20 cellular contexts compared by ENCODE assay signal in genomic region chr17:79476074-79476473, GRCh38.
A peak's percentile ranks its signal among the peaks of the same experiment; 100 is the strongest.
DNase-seq lines count a peak whose midpoint lies in the region; ATAC-seq, FAIRE-seq and TF ChIP-seq lines count a peak whose summit lies in the region.
"Had no signal": no experiment of that assay in that cellular context is flagged by ENCODE, and none has a peak within 500 bp of the region (broad histone marks: within the 10 kb centered on the region; RNA-seq: fewer than 3 reads in every experiment).

No MANE protein-coding gene starts in this region.

- DNase-seq in A549 (ENCODE audit: low read depth in 1 of 2, low spot score in 1 of 2) (no peak), H9 (peak; percentile 62), mesendoderm (peak; percentile 21), glomerular visceral epithelial cell (ENCODE audit: extremely low spot score) (no peak), GM20000 (ENCODE audit: low spot score) (no peak)
- DNase-seq: ACHN; C1 segment of cervical spinal cord; CD8-positive, alpha-beta memory T cell; DMS79; GM23248; NCI-H1092 treated with DMSO at 0.1 percent for 48 hours; NCI-H2107; NCI-H226; NCI-H526 treated with DMSO at 0.1 percent for 48 hours; PC-3; RPMI8226; SHP77 treated with DMSO at 0.1 percent for 48 hours; SK-N-SH had no signal

- H3K4me3 ChIP-seq in A549: no peak overlapping the region
- H3K4me3 ChIP-seq in mesendoderm (ENCODE audit: low read length): no peak overlapping the region
- H3K4me3 ChIP-seq: GM23248 had no signal

- H3K79me1 ChIP-seq in H9 (ENCODE audit: insufficient read depth, low read depth, low read length, poor library complexity, severe bottlenecking) (no peaks in the 10 kb centered on the region), mesendoderm (ENCODE audit: low read length) (no peaks in the 10 kb centered on the region)

- H3K23ac ChIP-seq in H9 (ENCODE audit: insufficient read length, low read depth, low read length): no peak overlapping the region
- no peak overlapping the region for H3K23ac ChIP-seq in mesendoderm (ENCODE audit: low read length)

- CTCF ChIA-PET in A549 (lab: Yijun Ruan, JAX): interaction anchor here (0.6 to 1.1 kb wide), 2 partner anchors 137 to 176 kb away, joined by 3 to 6 read pairs; no protein-coding TSS in a partner anchor

- TF ChIP-seq CTCF in A549 (IDR thresholded peaks at IDR 0.05) (no peak), H9 (conservative IDR thresholded peaks at IDR 0.05) (no peak; the same call in 2 of the 3 replicates), GM20000 (IDR thresholded peaks at IDR 0.05; ENCODE audit: extremely low read depth, missing control alignments) (no peak)

- H3K4me1 ChIP-seq in A549 (peaks cover 54% of the 10 kb centered on the region), H9 (ENCODE audit: insufficient read depth, low read length) (no peaks in the 10 kb centered on the region), mesendoderm (ENCODE audit: control insufficient read depth, low read depth, low read length) (no peaks in the 10 kb centered on the region)

- H3K18ac ChIP-seq in H9 (ENCODE audit: insufficient read length, low read depth, low read length): no peak overlapping the region
- H3K18ac ChIP-seq in mesendoderm (ENCODE audit: low read length): no peak overlapping the region

- H3K9ac ChIP-seq in H9 (ENCODE audit: extremely low read depth, insufficient read length, low read length) (no peak overlapping the region), mesendoderm (ENCODE audit: low read length) (no peak overlapping the region)
- H3K9ac ChIP-seq: GM23248, SK-N-SH had no signal

- no peak overlapping the region for H3K4me3 Mint-ChIP-seq in H9
- H3K4me3 Mint-ChIP-seq: CD8-positive, alpha-beta memory T cell had no signal

- H3K4me1 Mint-ChIP-seq in H9: peaks cover 0 to 6% of the 10 kb centered on the region in 2 experiments; a peak in 2 of 4 replicates
- H3K4me1 Mint-ChIP-seq: CD8-positive, alpha-beta memory T cell had no signal

- no peak overlapping the region for H4K5ac ChIP-seq in H9 (ENCODE audit: insufficient read length, low read depth, low read length)
- no peak overlapping the region for H4K5ac ChIP-seq in mesendoderm (ENCODE audit: low read length)

- no peak overlapping the region for H3T11ph ChIP-seq in H9 (ENCODE audit: low read length)

- H3K27ac ChIP-seq in A549 (peak overlapping the region; percentile 95 to 97), H9 (ENCODE audit: insufficient read length, low read depth, low read length) (no peak overlapping the region), angular gyrus (ENCODE audit: low read depth, low read length) (peak overlapping the region; percentile 56), mesendoderm (ENCODE audit: low read depth, low read length) (no peak overlapping the region)
- H3K27ac ChIP-seq: GM23248 had no signal

- no peaks in the 10 kb centered on the region for H3K36me3 ChIP-seq in mesendoderm (ENCODE audit: control insufficient read depth, insufficient read depth, low read length)

- no peak for TF ChIP-seq EP300 in A549 (IDR thresholded peaks at IDR 0.05)

- no peaks in the 10 kb centered on the region for H3K36me3 Mint-ChIP-seq in H9 (ENCODE audit: insufficient read depth in 1 of 3, low read depth in 3 of 3)
- H3K36me3 Mint-ChIP-seq: CD8-positive, alpha-beta memory T cell had no signal

- no peaks in the 10 kb centered on the region for H3K27me3 ChIP-seq in H9 (ENCODE audit: insufficient read depth, low read length)
- H3K27me3 ChIP-seq in mesendoderm (ENCODE audit: insufficient read depth, low read length, poor library complexity): no peaks in the 10 kb centered on the region

- POLR2A ChIA-PET in A549 (lab: Yijun Ruan, JAX): no interaction called here

- no peak overlapping the region for H2BK20ac ChIP-seq in H9 (ENCODE audit: low read depth, low read length, poor library complexity, severe bottlenecking)

- no peak overlapping the region for H3K56ac ChIP-seq in H9 (ENCODE audit: insufficient read length, low read depth, low read length)
- no peak overlapping the region for H3K56ac ChIP-seq in mesendoderm (ENCODE audit: low read length)

- H4K8ac ChIP-seq in H9 (replicated peaks; ENCODE audit: insufficient read length, low read depth, low read length) (no peak overlapping the region), mesendoderm (ENCODE audit: low read depth, low read length) (no peak overlapping the region)

- no peak overlapping the region for H2AK5ac ChIP-seq in H9 (ENCODE audit: insufficient read length, low read length)
- H2AK5ac ChIP-seq in mesendoderm (ENCODE audit: low read length): no peak overlapping the region

- ATAC-seq in A549 (no peak), GM18867 (IDR thresholded peaks at IDR 0.05; ENCODE audit: unreplicated experiment) (no peak)
- ATAC-seq: PC-3 had no signal

- H3K79me2 ChIP-seq in H9 (ENCODE audit: insufficient read depth, low read length): no peaks in the 10 kb centered on the region
- no peaks in the 10 kb centered on the region for H3K79me2 ChIP-seq in mesendoderm (ENCODE audit: control insufficient read depth, insufficient read depth, low read length)

- no peak overlapping the region for H4K91ac ChIP-seq in H9 (ENCODE audit: insufficient read length, low read depth, low read length)

- H3K9me3 Mint-ChIP-seq in H9: no peaks in the 10 kb centered on the region; a peak in 1 of 5 replicates
- H3K9me3 Mint-ChIP-seq: CD8-positive, alpha-beta memory T cell had no signal

- no peak overlapping the region for H2BK120ac ChIP-seq in H9 (ENCODE audit: low read depth, low read length, poor library complexity, severe bottlenecking)
- no peak overlapping the region for H2BK120ac ChIP-seq in mesendoderm (ENCODE audit: low read depth, low read length)

- H3K4ac ChIP-seq in H9 (ENCODE audit: low read depth, low read length): no peak overlapping the region
- H3K4ac ChIP-seq in mesendoderm (ENCODE audit: low read depth, low read length): no peak overlapping the region

- no peaks in the 10 kb centered on the region for H4K20me1 ChIP-seq in H9 (ENCODE audit: control insufficient read depth, insufficient read depth, insufficient read length)

- no peak for TF ChIP-seq RAD21 in A549 (conservative IDR thresholded peaks at IDR 0.05 in 1 of 2, IDR thresholded peaks at IDR 0.05 in 1 of 2)

- H3K27ac Mint-ChIP-seq in H9: no peak overlapping the region
- H3K27ac Mint-ChIP-seq: CD8-positive, alpha-beta memory T cell had no signal

- H3K23me2 ChIP-seq in H9 (ENCODE audit: insufficient read length, low read depth, low read length, poor library complexity, severe bottlenecking): no peaks in the 10 kb centered on the region

- H2BK5ac ChIP-seq in H9 (ENCODE audit: insufficient read length, low read length) (no peak overlapping the region), mesendoderm (ENCODE audit: low read length) (no peak overlapping the region)

- H3K9me3 ChIP-seq in A549 (no peaks in the 10 kb centered on the region), H9 (ENCODE audit: control insufficient read depth, low read depth, low read length) (no peaks in the 10 kb centered on the region)
- H3K9me3 ChIP-seq: SK-N-SH had no signal

- no peak overlapping the region for H2AFZ ChIP-seq in H9 (ENCODE audit: low read length)
- H2AFZ ChIP-seq: GM23248 had no signal

- no peak overlapping the region for H2BK12ac ChIP-seq in H9 (ENCODE audit: insufficient read length, low read depth, low read length)

- H3K27me3 Mint-ChIP-seq in H9 (ENCODE audit: low read depth): peaks cover 25% of the 10 kb centered on the region

- FAIRE-seq in A549 (lab: Jason Lieb, UNC): no peak

- 92% methylated on average over 11 of the region's 11 CpGs for WGBS in A549 (ENCODE audit: missing lambda C conversion rate)
- no CpG with 5 or more reads among the region's 11 CpGs for WGBS in H9 (ENCODE audit: extremely low coverage, insufficient read length, low lambda C conversion rate)
- no CpG with 5 or more reads among the region's 11 CpGs for WGBS in mesendoderm (ENCODE audit: extremely low coverage, insufficient coverage, low lambda C conversion rate)

- H2BK15ac ChIP-seq in H9 (ENCODE audit: low read depth, low read length) (no peak overlapping the region), mesendoderm (replicated peaks; ENCODE audit: low read depth) (no peak overlapping the region)

- H3K4me2 ChIP-seq in A549 (no peak overlapping the region; the same call in 2 of the 3 replicates), H9 (ENCODE audit: insufficient read depth, insufficient read length, low read length) (no peak overlapping the region), mesendoderm (ENCODE audit: low read length) (no peak overlapping the region)
- H3K4me2 ChIP-seq: SK-N-SH had no signal

- no peak overlapping the region for H3K14ac ChIP-seq in H9 (ENCODE audit: insufficient read depth, low read length)

- no peak for TF ChIP-seq POLR2A in A549 (IDR thresholded peaks at IDR 0.05; ENCODE audit: low read length)

TF ChIP-seq in A549, 52 proteins besides CTCF, POLR2A, EP300 and RAD21:
- TF ChIP-seq SMC3 (IDR thresholded peaks at IDR 0.05) (no peak), FOSL2 (IDR thresholded peaks at IDR 0.05) (no peak), FOSL2 (CRISPR knock-in tag; IDR thresholded peaks at IDR 0.05) (no peak), NPAS2 (CRISPR knock-in tag; IDR thresholded peaks at IDR 0.05; ENCODE audit: borderline replicate concordance) (no peak), TFCP2L1 (CRISPR knock-in tag; IDR thresholded peaks at IDR 0.05) (no peak)

Comparison
In these comparisons a context has a peak if more than half of its experiments do, and no peak if none do; other contexts are left out.
1. DNase-seq: peak in H9 (single experiment) and mesendoderm (single experiment); none in A549 (0 of 2), glomerular visceral epithelial cell (single experiment) and GM20000 (single experiment).
2. H3K27ac ChIP-seq: peak in A549 (2 of 2) and angular gyrus (single experiment); none in H9 (single experiment) and mesendoderm (single experiment).